In genomic region chr10:132169766-132170560, GRCh38 we compare ENCODE assay signal across 29 cellular contexts. TPM values are rescaled to one million over a fixed set of nuclear protein-coding genes. Genes with fewer than 3 reads are reported as not detected.
DNase-seq lines count a peak whose midpoint lies in the region; ATAC-seq and TF ChIP-seq lines count a peak whose summit lies in the region.
"Had no signal": no experiment of that assay in that cellular context is flagged by ENCODE, and none has a peak within 500 bp of the region (broad histone marks: within the 10 kb centered on the region; RNA-seq: fewer than 3 reads in every experiment).

No MANE protein-coding gene starts in this region.

- CTCF ChIA-PET in T-cell (lab: Charles Lee), result no interaction called here

- H3K4me1 ChIP-seq in heart left ventricle (peaks cover 0 to under 1% (median 0%) of the 10 kb centered on the region in 12 donors), left ventricle myocardium inferior (no peaks in the 10 kb centered on the region), spleen (peaks cover 0 to under 1% (median 0%) of the 10 kb centered on the region in 6 donors), neural progenitor cell (no peaks in the 10 kb centered on the region)
- H3K4me1 ChIP-seq: esophagus muscularis mucosa, Peyer's patch, psoas muscle, testis, vagina had no signal

- ATAC-seq in heart left ventricle, result no peak
- no peak for ATAC-seq in T-cell (replicated peaks in 1 of 4)
- ATAC-seq: left colon; psoas muscle; stimulated activated naive B cell treated with anti-CD40 and anti-IgM and Interleukin-4, amounts not matched to agents 10 μg/mL and 1 μg/mL and 100 μg/mL, for 72 hours had no signal

- TF ChIP-seq POLR2A in heart left ventricle (IDR thresholded peaks at IDR 0.05) (no peak), spleen (IDR thresholded peaks at IDR 0.05) (no peak)

- H3K4me1 Mint-ChIP-seq in neural progenitor cell (peaks cover 9% of the 10 kb centered on the region), T-cell (peaks cover 4 to 12% (median 9%) of the 10 kb centered on the region in 3 donors)
- H3K4me1 Mint-ChIP-seq: stimulated activated naive B cell treated with anti-CD40 and anti-IgM and Interleukin-4, amounts not matched to agents 10 μg/mL and 1 μg/mL and 100 μg/mL, for 72 hours had no signal

- no peaks in the 10 kb centered on the region for H4K20me1 ChIP-seq in neural progenitor cell (ENCODE audit: low read depth)

- no peak overlapping the region for H2AFZ ChIP-seq in neural progenitor cell (replicated peaks)
- H2AFZ ChIP-seq: hepatocyte had no signal

- POLR2A ChIA-PET in T-cell (lab: Charles Lee), result no interaction called here

- H3K36me3 ChIP-seq in heart left ventricle (peaks cover 0 to 15% (median 0%) of the 10 kb centered on the region in 9 donors), left ventricle myocardium inferior (peaks cover 20% of the 10 kb centered on the region), WERI-Rb-1 (no peaks in the 10 kb centered on the region), spleen (peaks cover 0 to 13% (median 0%) of the 10 kb centered on the region in 6 donors), neural progenitor cell (no peaks in the 10 kb centered on the region)
- H3K36me3 ChIP-seq: MG63, neutrophil, Peyer's patch, vagina had no signal

- H3K9me3 Mint-ChIP-seq in neural progenitor cell (peaks cover 5% of the 10 kb centered on the region), T-cell (no peaks in the 10 kb centered on the region)

- no peak overlapping the region for H3K4me2 ChIP-seq in neural progenitor cell
- H3K4me2 ChIP-seq: hepatocyte had no signal

- H3K4me3 ChIP-seq in heart left ventricle (no peak overlapping the region), left ventricle myocardium inferior (no peak overlapping the region), WERI-Rb-1 (ENCODE audit: low read depth, low read length) (no peak overlapping the region), spleen (no peak overlapping the region), neural progenitor cell (no peak overlapping the region)
- H3K4me3 ChIP-seq: esophagus muscularis mucosa, hepatocyte, MG63, Peyer's patch, psoas muscle, testis, vagina had no signal

- DNase-seq in DMS53 (lab: John Stamatoyannopoulos, UW), result peak; percentile 28
- no peak for DNase-seq in DMS53 treated with DMSO at 0.1 percent for 48 hours (lab: John Stamatoyannopoulos, UW; ENCODE audit: unreplicated experiment)
- peak in 3 of 5 donors; percentile 18 to 55 (median 20) for DNase-seq in heart left ventricle
- DNase-seq in left ventricle myocardium inferior, result no peak
- peak; percentile 43 for DNase-seq in WERI-Rb-1
- DNase-seq in spleen, result peak; percentile 70
- DNase-seq in neural progenitor cell (ENCODE audit: low spot score), result no peak
- DNase-seq in T-cell, result no peak
- DNase-seq: activated CD4-positive, alpha-beta T cell treated with anti-CD3 and anti-CD28 coated beads for 4 hours; activated effector memory CD4-positive, alpha-beta T cell treated with anti-CD3 and anti-CD28 coated beads, Interleukin-2, amount 50 U/mL, for 16 hours; activated naive CD8-positive, alpha-beta T cell treated with anti-CD3 and anti-CD28 coated beads, Interleukin-2, amount 10 ng/mL, durations not matched to agents 7 days and 5 days; activated T-cell treated with anti-CD3 and anti-CD28 coated beads, Interleukin-2, amount 50 U/mL, for 1 hour; H7; KG1; left colon; mesenchymal stem cell; MG63; NCI-H510A; Peyer's patch; stimulated activated CD4-positive, alpha-beta T cell treated with anti-CD3 and anti-CD28 coated beads, Interleukin-15, amount 100 ng/mL, for 24 hours; stimulated activated naive B cell treated with anti-CD40 and anti-IgM and Interleukin-4, amounts not matched to agents 10 μg/mL and 1 μg/mL and 100 μg/mL, for 72 hours; testis had no signal

- TF ChIP-seq CTCF in heart left ventricle (IDR thresholded peaks at IDR 0.05) (no peak), left ventricle myocardium inferior (IDR thresholded peaks at IDR 0.05; ENCODE audit: borderline replicate concordance) (no peak), WERI-Rb-1 (IDR thresholded peaks at IDR 0.05; ENCODE audit: low read depth, low read length) (peak; percentile 58), spleen (IDR thresholded peaks at IDR 0.05 in 8 of 11, conservative IDR thresholded peaks at IDR 0.05 in 3 of 11) (no peak), neural progenitor cell (IDR thresholded peaks at IDR 0.05) (no peak)

- 86 to 90% (median 89%) methylated on average over 26 to 46 of the region's 46 CpGs for WGBS in heart left ventricle, 4 donors
- WGBS in spleen, 5 donors, result 83 to 94% (median 86%) methylated on average over 17 to 46 of the region's 46 CpGs

- H3K36me3 Mint-ChIP-seq in neural progenitor cell (no peaks in the 10 kb centered on the region), T-cell (no peaks in the 10 kb centered on the region)
- H3K36me3 Mint-ChIP-seq: activated naive CD8-positive, alpha-beta T cell treated with anti-CD3 and anti-CD28 coated beads, Interleukin-2, amount 10 ng/mL, durations not matched to agents 7 days and 5 days; stimulated activated naive B cell treated with anti-CD40 and anti-IgM and Interleukin-4, amounts not matched to agents 10 μg/mL and 1 μg/mL and 100 μg/mL, for 72 hours had no signal

- H3K9me3 ChIP-seq in heart left ventricle (no peaks in the 10 kb centered on the region), left ventricle myocardium inferior (replicated peaks) (no peaks in the 10 kb centered on the region), WERI-Rb-1 (ENCODE audit: severe bottlenecking) (no peaks in the 10 kb centered on the region), spleen (no peaks in the 10 kb centered on the region), neural progenitor cell (ENCODE audit: low read depth) (no peaks in the 10 kb centered on the region)
- H3K9me3 ChIP-seq: esophagus muscularis mucosa, neutrophil, Peyer's patch, psoas muscle, testis, vagina had no signal

- no peaks in the 10 kb centered on the region for H3K79me2 ChIP-seq in neural progenitor cell (ENCODE audit: low read depth)
- H3K79me2 ChIP-seq: hepatocyte had no signal

- H3K27ac ChIP-seq in heart left ventricle (no peak overlapping the region), left ventricle myocardium inferior (replicated peaks) (no peak overlapping the region), WERI-Rb-1 (no peak overlapping the region), spleen (no peak overlapping the region), neural progenitor cell (no peak overlapping the region)
- H3K27ac ChIP-seq: 22Rv1, esophagus muscularis mucosa, hepatocyte, neutrophil, Peyer's patch, psoas muscle, testis, vagina had no signal

- no peaks in the 10 kb centered on the region for H3F3A ChIP-seq in neural progenitor cell (ENCODE audit: low read depth)

- H3K27me3 Mint-ChIP-seq in neural progenitor cell (ENCODE audit: insufficient read depth, low read depth) (peaks cover 16% of the 10 kb centered on the region), T-cell (peaks cover 0 to 3% of the 10 kb centered on the region in 2 donors)
- H3K27me3 Mint-ChIP-seq: activated naive CD8-positive, alpha-beta T cell treated with anti-CD3 and anti-CD28 coated beads, Interleukin-2, amount 10 ng/mL, durations not matched to agents 7 days and 5 days had no signal

- H3K27ac Mint-ChIP-seq in neural progenitor cell, result no peak overlapping the region
- H3K27ac Mint-ChIP-seq in T-cell, result no peak overlapping the region
- H3K27ac Mint-ChIP-seq: activated naive CD8-positive, alpha-beta T cell treated with anti-CD3 and anti-CD28 coated beads, Interleukin-2, amount 10 ng/mL, durations not matched to agents 7 days and 5 days; stimulated activated naive B cell treated with anti-CD40 and anti-IgM and Interleukin-4, amounts not matched to agents 10 μg/mL and 1 μg/mL and 100 μg/mL, for 72 hours had no signal

- H3K27me3 ChIP-seq in heart left ventricle (no peaks in the 10 kb centered on the region), left ventricle myocardium inferior (ENCODE audit: low read depth) (no peaks in the 10 kb centered on the region), WERI-Rb-1 (ENCODE audit: insufficient read depth, low read depth, severe bottlenecking) (no peaks in the 10 kb centered on the region), spleen (replicated peaks in 1 of 7) (peaks cover 0 to 38% (median 0%) of the 10 kb centered on the region in 7 donors), neural progenitor cell (peaks cover 5% of the 10 kb centered on the region)
- H3K27me3 ChIP-seq: Peyer's patch, testis, vagina had no signal

- H3K4me3 Mint-ChIP-seq in neural progenitor cell (no peak overlapping the region), T-cell (no peak overlapping the region)
- H3K4me3 Mint-ChIP-seq: activated naive CD8-positive, alpha-beta T cell treated with anti-CD3 and anti-CD28 coated beads, Interleukin-2, amount 10 ng/mL, durations not matched to agents 7 days and 5 days; stimulated activated naive B cell treated with anti-CD40 and anti-IgM and Interleukin-4, amounts not matched to agents 10 μg/mL and 1 μg/mL and 100 μg/mL, for 72 hours had no signal

- no peak overlapping the region for H3K9ac ChIP-seq in neural progenitor cell

- intact Hi-C loops in heart left ventricle (cut with DNase I), result no loop called here
- intact Hi-C loops in left ventricle myocardium inferior (cut with micrococcal nuclease), result no loop called here
- intact Hi-C loops in spleen (cut with DNase I; ENCODE audit: low total_unique reads), result no loop called here

RNA-seq across cellular contexts. Expression of gene DPYSL4, which starts 16.8 kb away (rescaled TPM):
- 100 to 1,000 TPM in 1 of 9 donors, 10 to 100 TPM in 8; 13.2 to 127 (median 45.9) TPM for total RNA-seq in heart left ventricle
- 10 to 100 TPM in 1 of 2 donors, 1 to 10 TPM in 1; 4.0 to 33.1 TPM for polyA plus RNA-seq in heart left ventricle
- total RNA-seq in left ventricle myocardium inferior, result 42.8 TPM
- 1 to 10 TPM in 4 of 7 donors, under 1 TPM in 2, not detected in 1; 0.85 to 6.0 (median 1.6) TPM for total RNA-seq in spleen
- polyA plus RNA-seq in spleen, result 1 to 10 TPM in 1 of 3 donors, under 1 TPM in 2; 0.55 to 1.0 (median 0.96) TPM
- 17.7 and 28.1 TPM in 2 replicates for total RNA-seq in neural progenitor cell (ENCODE audit: low replicate concordance)
- 1 to 10 TPM in 4 of 5 donors, under 1 TPM in 1; 0.66 to 3.9 (median 3.2) TPM for total RNA-seq in T-cell
- total RNA-seq: HT1080 had no signal

Comparison
In these comparisons a context has a peak if more than half of its experiments do, and no peak if none do; other contexts are left out.
1. DNase-seq: peak in DMS53 (single experiment), heart left ventricle (3 of 5), WERI-Rb-1 (single experiment) and spleen (single experiment); none in DMS53 treated with DMSO at 0.1 percent for 48 hours (single experiment), left ventricle myocardium inferior (single experiment), neural progenitor cell (single experiment) and T-cell (0 of 34).